1 cellular context compared by ENCODE assay signal in genomic region chr10:93060887-93061593, GRCh38.
TF ChIP-seq lines count a peak whose summit lies in the region.

No MANE protein-coding gene starts in this region.

TF ChIP-seq in H1, 55 proteins besides CTCF, POLR2A, EP300 and RAD21:
- TF ChIP-seq KDM4A (IDR thresholded peaks at IDR 0.05; ENCODE audit: low read depth, low read length, severe bottlenecking): peak; percentile 70
- TF ChIP-seq E2F6 (IDR thresholded peaks at IDR 0.05): peak; percentile 79
- TF ChIP-seq JUN (IDR thresholded peaks at IDR 0.05; ENCODE audit: low read depth, low read length): no peak
- no peak for TF ChIP-seq SP2 (IDR thresholded peaks at IDR 0.05; ENCODE audit: low read length)
- TF ChIP-seq EZH2 (IDR thresholded peaks at IDR 0.05; ENCODE audit: low read depth, low read length, severe bottlenecking): peak; percentile 85
- no peak for TF ChIP-seq ATF2 (IDR thresholded peaks at IDR 0.05; ENCODE audit: low read length)
- no peak for TF ChIP-seq SP4 (IDR thresholded peaks at IDR 0.05; ENCODE audit: low read length)
- no peak for TF ChIP-seq GABPA (IDR thresholded peaks at IDR 0.05; ENCODE audit: borderline replicate concordance, insufficient read depth, low read length)
- peak; percentile 83 for TF ChIP-seq MAX (IDR thresholded peaks at IDR 0.05)
- no peak for TF ChIP-seq RXRA (IDR thresholded peaks at IDR 0.05; ENCODE audit: insufficient read depth, low read depth, low read length)
- TF ChIP-seq SUZ12 (IDR thresholded peaks at IDR 0.05; ENCODE audit: low read length): peak; percentile 57; the same call in 1 of the 2 replicates
- TF ChIP-seq RNF2 (IDR thresholded peaks at IDR 0.05; ENCODE audit: borderline replicate concordance, low read depth, low read length, missing control alignments, poor library complexity, severe bottlenecking): peak; percentile 28
- TF ChIP-seq CHD1 (IDR thresholded peaks at IDR 0.05; ENCODE audit: low read depth, low read length): no peak
